7 cellular contexts compared by ENCODE assay signal in the genomic region with DNA sequence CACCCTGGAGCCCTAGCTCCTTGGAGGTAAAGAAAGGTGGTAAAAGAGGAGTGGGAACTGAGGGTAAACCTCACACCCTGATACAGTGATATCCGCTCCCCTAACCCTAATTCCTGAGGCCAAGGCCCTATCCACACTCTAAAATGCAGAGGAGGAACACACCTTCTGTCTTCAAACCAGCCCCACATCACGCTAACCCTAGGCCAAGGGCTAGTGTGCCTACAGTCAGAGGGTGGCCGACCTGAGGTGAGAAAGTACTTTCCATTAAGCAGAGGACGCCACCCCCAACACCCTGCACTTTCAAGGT. TPM values are rescaled to one million over a fixed set of nuclear protein-coding genes. Genes with fewer than 3 reads are reported as not detected.
DNase-seq lines count a peak whose midpoint lies in the region; ATAC-seq and TF ChIP-seq lines count a peak whose summit lies in the region.

No MANE protein-coding gene starts in this region.

- H3K4me3 Mint-ChIP-seq in activated CD8-positive, alpha-beta T cell treated with anti-CD3 and anti-CD28 coated beads, Interleukin-2, amount 10 ng/mL, durations not matched to agents 7 days and 5 days = peak overlapping the region; percentile 93
- H3K4me3 Mint-ChIP-seq in stimulated activated effector memory CD8-positive, alpha-beta T cell treated with anti-CD3 and anti-CD28 coated beads, Interleukin-12 subunit alpha, Interleukin-12 subunit beta, amount 100 ng/mL, for 72 hours = peak overlapping the region; percentile 84

- H3K27ac Mint-ChIP-seq in activated CD8-positive, alpha-beta T cell treated with anti-CD3 and anti-CD28 coated beads, Interleukin-2, amount 10 ng/mL, durations not matched to agents 7 days and 5 days = peak overlapping the region; percentile 90
- H3K27ac Mint-ChIP-seq in stimulated activated effector memory CD8-positive, alpha-beta T cell treated with anti-CD3 and anti-CD28 coated beads, Interleukin-12 subunit alpha, Interleukin-12 subunit beta, amount 100 ng/mL, for 72 hours = peak overlapping the region; percentile 86

- peaks cover 51% of the 10 kb centered on the region for H3K4me1 Mint-ChIP-seq in activated CD8-positive, alpha-beta T cell treated with anti-CD3 and anti-CD28 coated beads, Interleukin-2, amount 10 ng/mL, durations not matched to agents 7 days and 5 days (ENCODE audit: low read depth)
- H3K4me1 Mint-ChIP-seq in stimulated activated effector memory CD8-positive, alpha-beta T cell treated with anti-CD3 and anti-CD28 coated beads, Interleukin-12 subunit alpha, Interleukin-12 subunit beta, amount 100 ng/mL, for 72 hours = peaks cover 45% of the 10 kb centered on the region

- TF ChIP-seq CTCF in HL-60 (IDR thresholded peaks at IDR 0.05; ENCODE audit: insufficient read depth, low read length) = no peak

- POLR2A ChIA-PET in activated CD8-positive, alpha-beta T cell treated with anti-CD3 and anti-CD28 coated beads, Interleukin-2, amount 10 ng/mL, durations not matched to agents 7 days and 5 days (lab: Charles Lee) = interaction anchor here (0.9 to 3.8 kb wide), 8 partner anchors 10 to 61 kb away, joined by 3 to 39 read pairs (median 4); partner anchors contain the start of genes DIAPH1 and FCHSD1

- H3K27me3 ChIP-seq in HL-60 (ENCODE audit: insufficient read depth, poor library complexity, severe bottlenecking) = no peaks in the 10 kb centered on the region

- H3K4me3 ChIP-seq in HL-60 (replicated peaks; ENCODE audit: insufficient read depth, low read length) (peak overlapping the region; percentile 92), iPS-18c (ENCODE audit: insufficient read depth, low read depth, low read length) (peak overlapping the region; percentile 95)

- no peaks in the 10 kb centered on the region for H3K27me3 Mint-ChIP-seq in activated CD8-positive, alpha-beta T cell treated with anti-CD3 and anti-CD28 coated beads, Interleukin-2, amount 10 ng/mL, durations not matched to agents 7 days and 5 days (ENCODE audit: low read depth)

- CTCF ChIA-PET in activated CD8-positive, alpha-beta T cell treated with anti-CD3 and anti-CD28 coated beads, Interleukin-2, amount 10 ng/mL, durations not matched to agents 7 days and 5 days (lab: Charles Lee) = interaction anchor here (1.2 to 13.0 kb wide), 13 partner anchors 13 to 72 kb away, joined by 4 to 206 read pairs (median 21); partner anchors contain the start of genes DIAPH1 and FCHSD1

- peaks cover 45% of the 10 kb centered on the region for H3K36me3 Mint-ChIP-seq in activated CD8-positive, alpha-beta T cell treated with anti-CD3 and anti-CD28 coated beads, Interleukin-2, amount 10 ng/mL, durations not matched to agents 7 days and 5 days (ENCODE audit: low read depth)
- peaks cover 70% of the 10 kb centered on the region for H3K36me3 Mint-ChIP-seq in stimulated activated effector memory CD8-positive, alpha-beta T cell treated with anti-CD3 and anti-CD28 coated beads, Interleukin-12 subunit alpha, Interleukin-12 subunit beta, amount 100 ng/mL, for 72 hours

- H3K9me3 Mint-ChIP-seq in activated CD8-positive, alpha-beta T cell treated with anti-CD3 and anti-CD28 coated beads, Interleukin-2, amount 10 ng/mL, durations not matched to agents 7 days and 5 days (ENCODE audit: insufficient read depth) = no peaks in the 10 kb centered on the region
- no peaks in the 10 kb centered on the region for H3K9me3 Mint-ChIP-seq in stimulated activated effector memory CD8-positive, alpha-beta T cell treated with anti-CD3 and anti-CD28 coated beads, Interleukin-12 subunit alpha, Interleukin-12 subunit beta, amount 100 ng/mL, for 72 hours

- no peak for ATAC-seq in activated CD8-positive, alpha-beta T cell treated with anti-CD3 and anti-CD28 coated beads, Interleukin-2, amount 10 ng/mL, durations not matched to agents 7 days and 5 days
- ATAC-seq in stimulated activated effector memory CD8-positive, alpha-beta T cell treated with anti-CD3 and anti-CD28 coated beads, Interleukin-12 subunit alpha, Interleukin-12 subunit beta, amount 100 ng/mL, for 72 hours = no peak
- ATAC-seq in GM19455 (IDR thresholded peaks at IDR 0.05; ENCODE audit: unreplicated experiment) = no peak
- ATAC-seq in HG02642 (IDR thresholded peaks at IDR 0.05; ENCODE audit: poor library complexity, unreplicated experiment) = no peak

- H3K27ac ChIP-seq in HL-60 (replicated peaks) = peak overlapping the region; percentile 70

- no peaks in the 10 kb centered on the region for H3K9me3 ChIP-seq in iPS-18c (ENCODE audit: control insufficient read depth, insufficient read depth, low read length)

- no peak for DNase-seq in HL-60 (ENCODE audit: low read depth in 1 of 2, low spot score in 1 of 2)
- DNase-seq in activated CD8-positive, alpha-beta T cell treated with anti-CD3 and anti-CD28 coated beads, Interleukin-2, amount 10 ng/mL, durations not matched to agents 7 days and 5 days = no peak
- no peak for DNase-seq in stimulated activated effector memory CD8-positive, alpha-beta T cell treated with anti-CD3 and anti-CD28 coated beads, Interleukin-12 subunit alpha, Interleukin-12 subunit beta, amount 100 ng/mL, for 72 hours (ENCODE audit: low spot score in 2 of 2)
- no peak for DNase-seq in ureter (ENCODE audit: low spot score)

RNA-seq across cellular contexts. Expression of gene HDAC3, which starts 0.6 kb away (rescaled TPM):
- total RNA-seq in activated CD8-positive, alpha-beta T cell treated with anti-CD3 and anti-CD28 coated beads, Interleukin-2, amount 10 ng/mL, durations not matched to agents 7 days and 5 days = 10 to 100 TPM; 88.1 to 91.8 TPM
- total RNA-seq in ureter = 56.0 TPM

RNA-seq across cellular contexts. Expression of gene RELL2, which starts 0.7 kb away (rescaled TPM):
- total RNA-seq in activated CD8-positive, alpha-beta T cell treated with anti-CD3 and anti-CD28 coated beads, Interleukin-2, amount 10 ng/mL, durations not matched to agents 7 days and 5 days = 10 to 100 TPM; 36.9 to 37.1 TPM
- total RNA-seq in ureter = 4.4 TPM

RNA-seq across cellular contexts. Expression of gene FCHSD1, which starts 15.2 kb away (rescaled TPM):
- total RNA-seq in activated CD8-positive, alpha-beta T cell treated with anti-CD3 and anti-CD28 coated beads, Interleukin-2, amount 10 ng/mL, durations not matched to agents 7 days and 5 days = 10 to 100 TPM; 46.9 to 47.8 TPM
- total RNA-seq in ureter = 33.5 TPM

RNA-seq across cellular contexts. Expression of gene DIAPH1, which starts 17.3 kb away (rescaled TPM):
- 100 to 1,000 TPM; 281 to 286 TPM for total RNA-seq in activated CD8-positive, alpha-beta T cell treated with anti-CD3 and anti-CD28 coated beads, Interleukin-2, amount 10 ng/mL, durations not matched to agents 7 days and 5 days
- 86.5 TPM for total RNA-seq in ureter

RNA-seq across cellular contexts. Expression of gene ARAP3, which starts 46.0 kb away (rescaled TPM):
- total RNA-seq in activated CD8-positive, alpha-beta T cell treated with anti-CD3 and anti-CD28 coated beads, Interleukin-2, amount 10 ng/mL, durations not matched to agents 7 days and 5 days = 1 to 10 TPM; 8.5 to 8.8 TPM
- 39.2 TPM for total RNA-seq in ureter
